In genomic region chr3:33202581-33203457, GRCh38 we compare ENCODE assay signal across 15 cellular contexts. TPM values are rescaled to one million over a fixed set of nuclear protein-coding genes. Genes with fewer than 3 reads are reported as not detected.
DNase-seq lines count a peak whose midpoint lies in the region; ATAC-seq, FAIRE-seq and TF ChIP-seq lines count a peak whose summit lies in the region.
"Had no signal": no experiment of that assay in that cellular context is flagged by ENCODE, and none has a peak within 500 bp of the region (broad histone marks: within the 10 kb centered on the region; RNA-seq: fewer than 3 reads in every experiment).

No MANE protein-coding gene starts in this region.

- H3K14ac ChIP-seq in IMR-90 (replicated peaks; ENCODE audit: low read depth, low read length): no peak overlapping the region

- no peaks in the 10 kb centered on the region for H3K79me2 ChIP-seq in K562 (ENCODE audit: control insufficient read depth, insufficient read depth, low read length)

- POLR2A ChIA-PET in IMR-90 (lab: Charles Lee; ENCODE audit: unreplicated experiment) (no interaction called here), K562 (lab: Yijun Ruan, JAX) (interaction anchor here (0.8 to 1.7 kb wide), 3 partner anchors 8 to 54 kb away, joined by 3 to 5 read pairs (median 4); no protein-coding TSS in a partner anchor)

- intact Hi-C loops in IMR-90 (cut with micrococcal nuclease) (no loop called here), K562 (cut with micrococcal nuclease) (no loop called here)

- H3K27me3 ChIP-seq in IMR-90 (ENCODE audit: control insufficient read depth, insufficient read depth, low read length) (no peaks in the 10 kb centered on the region), K562 (ENCODE audit: control insufficient read depth in 2 of 2, insufficient read depth in 2 of 2, low read length in 2 of 2) (peaks cover 6 to 10% of the 10 kb centered on the region in 2 experiments; a peak in 4 of 5 replicates), lung (ENCODE audit: control insufficient read depth, insufficient read depth) (no peaks in the 10 kb centered on the region)

- H3K4ac ChIP-seq in IMR-90 (ENCODE audit: low read depth, low read length): no peak overlapping the region

- H3K23ac ChIP-seq in IMR-90 (ENCODE audit: low read depth, low read length): no peak overlapping the region

- H2AK5ac ChIP-seq in IMR-90 (ENCODE audit: low read depth, low read length): no peak overlapping the region

- no peaks in the 10 kb centered on the region for H3K79me1 ChIP-seq in IMR-90 (ENCODE audit: low read depth in 1 of 2, low read length in 2 of 2)

- H4K20me1 ChIP-seq in IMR-90 (ENCODE audit: insufficient read depth, low read length) (no peaks in the 10 kb centered on the region), K562 (replicated peaks; ENCODE audit: control insufficient read depth, insufficient read depth, low read length) (no peaks in the 10 kb centered on the region)

- CTCF ChIA-PET in IMR-90 (lab: Yijun Ruan, JAX): interaction anchor here (0.7 kb wide), 1 partner anchor 36 kb away, joined by 3 read pairs; no protein-coding TSS in a partner anchor
- CTCF ChIA-PET in K562 (lab: Yijun Ruan, JAX; ENCODE audit: low intra/inter-chr PET ratio): no interaction called here

- peak; percentile 46 for ATAC-seq in IMR-90 (ENCODE audit: low read depth)
- ATAC-seq in K562: peak; percentile 37; the same call in 2 of the 3 replicates
- peak; percentile 1 for ATAC-seq in lung (ENCODE audit: insufficient read depth, low FRiP score)

- H3K9me1 ChIP-seq in IMR-90 (ENCODE audit: insufficient read depth, low read length): no peaks in the 10 kb centered on the region
- no peaks in the 10 kb centered on the region for H3K9me1 ChIP-seq in K562 (ENCODE audit: control insufficient read depth, insufficient read depth, low read length)

- no peak for FAIRE-seq in K562 (lab: Jason Lieb, UNC)

- no peak overlapping the region for H2BK15ac ChIP-seq in IMR-90 (ENCODE audit: low read depth, low read length)

- TF ChIP-seq RAD21 in IMR-90 (IDR thresholded peaks at IDR 0.05; ENCODE audit: low read length): no peak
- no peak for TF ChIP-seq RAD21 in K562 (CRISPR knock-in tag; conservative IDR thresholded peaks at IDR 0.05 in 1 of 2, IDR thresholded peaks at IDR 0.05 in 1 of 2)

- TF ChIP-seq EP300 in K562 (IDR thresholded peaks at IDR 0.05; ENCODE audit: low read length): no peak

- H3K18ac ChIP-seq in IMR-90 (ENCODE audit: low read depth, low read length): no peak overlapping the region; the same call in 1 of the 2 replicates

- in situ Hi-C loops in IMR-90 (cut with MboI; ENCODE audit: low sequenced_read_pairs): no loop called here
- in situ Hi-C loops in K562 (cut with MboI): no loop called here

- H2AK9ac ChIP-seq in IMR-90 (replicated peaks; ENCODE audit: low read depth, low read length, poor library complexity): no peak overlapping the region

- no peak overlapping the region for H4K8ac ChIP-seq in IMR-90 (ENCODE audit: low read depth in 2 of 2, low read length in 2 of 2)

- no peak overlapping the region for H4K5ac ChIP-seq in IMR-90 (ENCODE audit: low read depth, low read length)

- WGBS in IMR-90 (ENCODE audit: extremely low coverage in 2 of 2, insufficient read length in 1 of 2), 2 experiments: 94% methylated on average over 3 of the region's 6 CpGs; no CpG with 5 or more reads in 1 of the 2 experiments
- WGBS in K562 (ENCODE audit: insufficient coverage, low coverage, missing lambda C conversion rate): 2% methylated on average over 6 of the region's 6 CpGs
- 59 to 81% methylated on average over 6 of the region's 6 CpGs for WGBS in lung, 2 donors

- DNase-seq in IMR-90: no peak
- no peak for DNase-seq in K562 (ENCODE audit: extremely low read depth in 1 of 4, low spot score in 3 of 4)
- DNase-seq in lung (ENCODE audit: low spot score): no peak
- DNase-seq in superior temporal gyrus (ENCODE audit: extremely low spot score): peak; percentile 63
- no peak for DNase-seq in NCI-H1417 (lab: John Stamatoyannopoulos, UW)
- no peak for DNase-seq in NCI-H2107 (lab: John Stamatoyannopoulos, UW)
- no peak for DNase-seq in NCI-H128 (lab: John Stamatoyannopoulos, UW; ENCODE audit: unreplicated experiment)
- DNase-seq: activated CD4-positive, alpha-beta memory T cell treated with anti-CD3 and anti-CD28 coated beads, Interleukin-2, amount 10 ng/mL, durations not matched to agents 7 days and 5 days; activated T-cell treated with anti-CD3 and anti-CD28 coated beads, Interleukin-2, amount 50 U/mL, for 48 hours; DMS 273 treated with DMSO at 0.1 percent for 48 hours; endodermal cell; foreskin fibroblast; natural killer cell; NCI-H2081; NCI-H69 had no signal

- TF ChIP-seq POLR2A in IMR-90 (IDR thresholded peaks at IDR 0.05; ENCODE audit: low read depth, low read length) (no peak), K562 (conservative IDR thresholded peaks at IDR 0.05) (no peak)

- H3K36me3 ChIP-seq in IMR-90 (ENCODE audit: control insufficient read depth, insufficient read depth, low read length) (no peaks in the 10 kb centered on the region), K562 (ENCODE audit: control insufficient read depth, insufficient read depth, low read length) (no peaks in the 10 kb centered on the region), lung (ENCODE audit: control insufficient read depth in 2 of 2, insufficient read depth in 2 of 2, low read length in 2 of 2) (no peaks in the 10 kb centered on the region)

- H3K4me3 ChIP-seq in IMR-90 (ENCODE audit: insufficient read depth, low read depth, low read length) (no peak overlapping the region), K562 (no peak overlapping the region), lung (no peak overlapping the region)

- H3K27ac ChIP-seq in IMR-90 (ENCODE audit: insufficient read depth, low read length) (no peak overlapping the region), K562 (ENCODE audit: extremely low read depth, low read depth, low read length) (no peak overlapping the region), lung (ENCODE audit: low read depth in 1 of 2, low read length in 1 of 2) (no peak overlapping the region)

- H4K91ac ChIP-seq in IMR-90 (ENCODE audit: insufficient read depth, low read depth, low read length): no peak overlapping the region

- H3K4me1 ChIP-seq in IMR-90 (ENCODE audit: control insufficient read depth, insufficient read depth, low read length) (peaks cover 2% of the 10 kb centered on the region; the same call in 1 of the 2 replicates), K562 (replicated peaks in 1 of 2; ENCODE audit: control insufficient read depth in 2 of 2, insufficient read depth in 2 of 2, low read length in 2 of 2) (no peaks in the 10 kb centered on the region), lung (ENCODE audit: control insufficient read depth in 2 of 2, insufficient read depth in 2 of 2, low read length in 2 of 2) (peaks cover 0 to 4% of the 10 kb centered on the region in 2 donors)

- H3K56ac ChIP-seq in IMR-90 (ENCODE audit: extremely low read depth, insufficient read depth, low read length): no peak overlapping the region

- H2BK120ac ChIP-seq in IMR-90 (ENCODE audit: low read depth, low read length): no peak overlapping the region

- dilution Hi-C loops in IMR-90 (cut with HindIII; ENCODE audit: low sequenced_read_pairs, unreplicated experiment): no loop called here

- no peak overlapping the region for H2BK20ac ChIP-seq in IMR-90 (ENCODE audit: low read depth, low read length)

- BruUV-seq in IMR-90 (replicated peaks; lab: Mats Ljungman, UMichigan) (no TSS peak), K562 (replicated peaks; lab: Mats Ljungman, UMichigan) (no TSS peak)

- H3K9me3 ChIP-seq in IMR-90 (ENCODE audit: control insufficient read depth, insufficient read depth, low read length) (no peaks in the 10 kb centered on the region), K562 (replicated peaks; ENCODE audit: control insufficient read depth, insufficient read depth, low read depth, low read length) (no peaks in the 10 kb centered on the region), lung (ENCODE audit: control insufficient read depth in 2 of 2, insufficient read depth in 1 of 2, low read length in 1 of 2) (no peaks in the 10 kb centered on the region)

- TF ChIP-seq CTCF in IMR-90 (conservative IDR thresholded peaks at IDR 0.05; ENCODE audit: low read depth, low read length): no peak
- no peak for TF ChIP-seq CTCF in K562 (IDR thresholded peaks at IDR 0.05 in 2 of 3, conservative IDR thresholded peaks at IDR 0.05 in 1 of 3; ENCODE audit: insufficient read depth in 2 of 3, low read depth in 1 of 3, low read length in 3 of 3)
- TF ChIP-seq CTCF in lung (IDR thresholded peaks at IDR 0.05; ENCODE audit: control extremely low read depth, extremely low read depth): no peak

- H3K9ac ChIP-seq in IMR-90 (ENCODE audit: low read depth, low read length) (no peak overlapping the region), K562 (ENCODE audit: insufficient read depth in 1 of 2, low read depth in 2 of 2, low read length in 2 of 2) (no peak overlapping the region)

- H3K4me2 ChIP-seq in IMR-90 (ENCODE audit: low read depth, low read length) (no peak overlapping the region), K562 (ENCODE audit: insufficient read depth, low read length) (no peak overlapping the region)

- H2AFZ ChIP-seq in IMR-90 (replicated peaks; ENCODE audit: low read length, poor library complexity) (no peak overlapping the region), K562 (ENCODE audit: low read depth, low read length) (no peak overlapping the region)

- no peak overlapping the region for H2BK5ac ChIP-seq in IMR-90 (ENCODE audit: low read depth, low read length, poor library complexity, severe bottlenecking)

RNA-seq across cellular contexts. Expression of gene SUSD5, which starts 15.8 kb away (rescaled TPM):
- total RNA-seq in IMR-90 (2012; rRNA removed): 2.9 and 3.9 TPM in 2 replicates
- polyA plus RNA-seq in IMR-90 (2012; rRNA removed): 1.2 and 1.4 TPM in 2 replicates
- 0.31 and 0.56 TPM in 2 replicates for polyA plus RNA-seq in IMR-90 (2012; cell fraction: cytosol; rRNA removed)
- 0.23 and 0.44 TPM in 2 replicates for polyA plus RNA-seq in IMR-90 (2012; cell fraction: nucleus; rRNA removed; ENCODE audit: low replicate concordance)
- total RNA-seq in K562 (2011; cell fraction: chromatin; rRNA removed; ENCODE audit: low replicate concordance): not detected in 2 replicates
- not detected in 2 replicates for total RNA-seq in K562 (2011; cell fraction: nucleolus; rRNA removed)
- total RNA-seq in K562 (2011; cell fraction: nucleoplasm; rRNA removed): not detected in 2 replicates
- not detected in 2 replicates for total RNA-seq in K562 (2014; rRNA removed)
- total RNA-seq in K562 (2014; rRNA removed; fragmentation: Illumina TruSeq; extraction: Trizol): not detected in 2 replicates
- not detected in 2 replicates for total RNA-seq in K562 (2015; rRNA removed; fragmentation: Illumina TruSeq; extraction: Trizol)
- total RNA-seq in K562 (2021): not detected in 2 replicates
- polyA plus RNA-seq in K562 (2011; rRNA removed): not detected in 2 replicates
- polyA plus RNA-seq in K562 (2011; cell fraction: cytosol; rRNA removed): not detected in 2 replicates
- not detected in 2 replicates for polyA plus RNA-seq in K562 (2011; cell fraction: nucleus; rRNA removed)
- polyA plus RNA-seq in K562 (2012): 0.03 TPM in 1 of 2 replicates, not detected in the other
- polyA plus RNA-seq in K562 (2014; fragmentation: Illumina TruSeq; extraction: Trizol): not detected in 2 replicates
- polyA plus RNA-seq in K562 (2014; fragmentation: Nextera tagmentation; extraction: Ambion mirVana): not detected
- polyA plus RNA-seq in K562 (2014; rRNA removed): not detected in 2 replicates
- not detected in 2 replicates for polyA minus RNA-seq in K562 (2011; rRNA and poly(A)+ RNA removed)
- polyA minus RNA-seq in K562 (2011; cell fraction: cytosol; rRNA and poly(A)+ RNA removed): not detected in 2 replicates
- polyA minus RNA-seq in K562 (2011; cell fraction: nucleus; rRNA and poly(A)+ RNA removed): not detected in 2 replicates
- 1 to 10 TPM; 1.8 to 2.9 TPM for total RNA-seq in lung
- polyA plus RNA-seq in lung: under 1 TPM; 0.17 to 0.30 TPM
- total RNA-seq: activated CD4-positive, alpha-beta memory T cell treated with anti-CD3 and anti-CD28 coated beads, Interleukin-2, amount 10 ng/mL, durations not matched to agents 7 days and 5 days; natural killer cell had no signal
